ENCODE assay signal across 15 cellular contexts in the genomic region with DNA sequence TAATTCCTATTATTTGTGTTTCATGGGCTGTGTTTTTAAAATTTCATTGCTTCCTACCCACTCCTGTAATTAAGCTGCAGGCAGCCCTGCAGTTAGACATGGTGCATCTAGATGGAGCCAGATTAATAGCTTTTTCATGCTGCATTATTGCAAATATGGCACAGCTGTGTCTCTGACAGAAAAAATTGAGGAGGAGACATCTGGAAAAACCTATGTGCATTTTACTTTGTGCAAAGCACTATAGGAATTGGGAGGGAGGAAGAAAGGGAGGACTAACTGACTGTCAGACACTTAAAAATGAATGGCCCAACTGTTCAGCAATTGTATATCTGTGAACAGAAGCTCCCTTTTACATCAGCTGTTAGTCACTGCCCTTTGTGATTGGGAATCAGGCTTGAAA. TPM values are rescaled to one million over a fixed set of nuclear protein-coding genes. Genes with fewer than 3 reads are reported as not detected.
DNase-seq lines count a peak whose midpoint lies in the region; ATAC-seq and TF ChIP-seq lines count a peak whose summit lies in the region.
"Had no signal": no experiment of that assay in that cellular context is flagged by ENCODE, and none has a peak within 500 bp of the region (broad histone marks: within the 10 kb centered on the region; RNA-seq: fewer than 3 reads in every experiment).

No MANE protein-coding gene starts in this region.

- no peak for ATAC-seq in GM21515 (IDR thresholded peaks at IDR 0.05; ENCODE audit: unreplicated experiment)
- ATAC-seq: activated CD8-positive, alpha-beta T cell treated with anti-CD3 and anti-CD28 coated beads, Interleukin-2, amount 10 ng/mL, durations not matched to agents 7 days and 5 days had no signal

- H3K27me3 Mint-ChIP-seq in nephron (ENCODE audit: low read depth) = no peaks in the 10 kb centered on the region

- no peaks in the 10 kb centered on the region for H3K9me3 Mint-ChIP-seq in nephron

- peak; percentile 4 for DNase-seq in NCI-H1092 treated with DMSO at 0.1 percent for 48 hours (lab: John Stamatoyannopoulos, UW)
- DNase-seq in NCI-H1092 (lab: John Stamatoyannopoulos, UW) = no peak
- peak; percentile 4 for DNase-seq in NCI-H2171 (lab: John Stamatoyannopoulos, UW)
- peak; percentile 32 to 34 for DNase-seq in dermis microvascular lymphatic vessel endothelial cell (ENCODE audit: low read depth in 2 of 2)
- no peak for DNase-seq in CD1c-positive myeloid dendritic cell (ENCODE audit: extremely low spot score)
- DNase-seq in GF-D8 (lab: John Stamatoyannopoulos, UW) = no peak
- DNase-seq: activated CD8-positive, alpha-beta T cell treated with anti-CD3 and anti-CD28 coated beads, Interleukin-2, amount 10 ng/mL, durations not matched to agents 7 days and 5 days; activated effector memory CD4-positive, alpha-beta T cell treated with Interleukin-2 at 50 U/mL for 16 hours; NCI-H446 treated with DMSO at 0.1 percent for 48 hours; ovary; T1000; thyroid gland had no signal

- peak; percentile 22 to 39 (median 27) for TF ChIP-seq CTCF in nephron (IDR thresholded peaks at IDR 0.05; ENCODE audit: unreplicated experiment in 3 of 3)

- H3K27ac Mint-ChIP-seq in nephron = peak overlapping the region; percentile 15 to 28 (median 17)
- H3K27ac Mint-ChIP-seq: activated CD8-positive, alpha-beta T cell treated with anti-CD3 and anti-CD28 coated beads, Interleukin-2, amount 10 ng/mL, durations not matched to agents 7 days and 5 days had no signal

- no peak overlapping the region for H3K4me3 Mint-ChIP-seq in nephron
- H3K4me3 Mint-ChIP-seq: activated CD8-positive, alpha-beta T cell treated with anti-CD3 and anti-CD28 coated beads, Interleukin-2, amount 10 ng/mL, durations not matched to agents 7 days and 5 days had no signal

- peaks cover 33% of the 10 kb centered on the region for H3K4me1 Mint-ChIP-seq in nephron

- no peaks in the 10 kb centered on the region for H3K36me3 Mint-ChIP-seq in nephron (ENCODE audit: low read depth)

RNA-seq across cellular contexts. Expression of a gene that starts 8.1 kb away (rescaled TPM):
- 28.5 and 29.5 TPM in 2 replicates for total RNA-seq in dermis microvascular lymphatic vessel endothelial cell

RNA-seq across cellular contexts. Expression of a gene that starts 17.0 kb away (rescaled TPM):
- total RNA-seq in dermis microvascular lymphatic vessel endothelial cell = 0.13 and 0.26 TPM in 2 replicates
- total RNA-seq: activated CD8-positive, alpha-beta T cell treated with anti-CD3 and anti-CD28 coated beads, Interleukin-2, amount 10 ng/mL, durations not matched to agents 7 days and 5 days; cardiac septum had no signal

Comparison
In these comparisons a context has a peak if more than half of its experiments do, and no peak if none do; other contexts are left out.
1. DNase-seq: peak in NCI-H1092 treated with DMSO at 0.1 percent for 48 hours (single experiment), NCI-H2171 (single experiment) and dermis microvascular lymphatic vessel endothelial cell (2 of 2); none in NCI-H1092 (single experiment), CD1c-positive myeloid dendritic cell (single experiment) and GF-D8 (single experiment).